19 cellular contexts compared by ENCODE assay signal in genomic region chr10:15794569-15794968, GRCh38.
"Had no signal": no experiment of that assay in that cellular context is flagged by ENCODE, and none has a peak within 500 bp of the region (broad histone marks: within the 10 kb centered on the region; RNA-seq: fewer than 3 reads in every experiment).

No MANE protein-coding gene starts in this region.

- H3K4me3 Mint-ChIP-seq: naive thymus-derived CD8-positive, alpha-beta T cell; neural crest cell had no signal

- H3K27ac Mint-ChIP-seq: naive thymus-derived CD8-positive, alpha-beta T cell had no signal

- H3K4me1 Mint-ChIP-seq: neural crest cell had no signal

- H3K27me3 Mint-ChIP-seq: naive thymus-derived CD8-positive, alpha-beta T cell had no signal

- ATAC-seq: gastroesophageal sphincter; left lobe of liver; mucosa of descending colon; naive thymus-derived CD8-positive, alpha-beta T cell had no signal

- DNase-seq: dermis blood vessel endothelial cell; esophagus squamous epithelium; foreskin fibroblast; glutamatergic neuron; islet precursor cell; mammary epithelial cell; mucosa of descending colon; naive thymus-derived CD8-positive, alpha-beta T cell; posterior cingulate gyrus; sigmoid colon; stimulated activated CD4-positive, alpha-beta T cell treated with anti-CD3 and anti-CD28 coated beads, Interleukin-2, amount 100 ng/mL, for 24 hours; stimulated activated CD4-positive, alpha-beta T cell treated with anti-CD3 and anti-CD28 coated beads, Interleukin-4, amount 100 ng/mL, for 4 hours; stimulated activated naive CD4-positive, alpha-beta T cell; stomach; substantia nigra; trophoblast cell had no signal

- H3K9me3 Mint-ChIP-seq: naive thymus-derived CD8-positive, alpha-beta T cell; neural crest cell had no signal
